ENCODE assay signal across 2 cellular contexts in genomic region chr7:133213772-133214171, GRCh38. TPM values are rescaled to one million over a fixed set of nuclear protein-coding genes. Genes with fewer than 3 reads are reported as not detected.
DNase-seq lines count a peak whose midpoint lies in the region; ATAC-seq, FAIRE-seq and TF ChIP-seq lines count a peak whose summit lies in the region.
"Not testable (repeated sequence)": the region's sequence is repeated elsewhere in the genome, so short reads cannot be mapped to it uniquely, and the experiment has no call there.

No MANE protein-coding gene starts in this region.

- not testable (repeated sequence) for ATAC-seq in K562

- H3K27me3 ChIP-seq in K562 (ENCODE audit: control insufficient read depth in 2 of 2, insufficient read depth in 2 of 2, low read length in 2 of 2), result peaks cover 10 to 16% of the 10 kb centered on the region in 2 experiments

- H3K79me2 ChIP-seq in K562 (ENCODE audit: control insufficient read depth, insufficient read depth, low read length), result not testable (repeated sequence)

- FAIRE-seq in K562 (lab: Jason Lieb, UNC), result not testable (repeated sequence)

- H3K9ac ChIP-seq in K562 (ENCODE audit: insufficient read depth in 1 of 2, low read depth in 2 of 2, low read length in 2 of 2), result not testable (repeated sequence)

- not testable (repeated sequence) for H3K9me1 ChIP-seq in K562 (ENCODE audit: control insufficient read depth, insufficient read depth, low read length)

- POLR2A ChIA-PET in HEK293 (lab: Yijun Ruan, JAX); K562 (lab: Yijun Ruan, JAX): not testable (repeated sequence)

- not testable (repeated sequence) for H3K36me3 ChIP-seq in HEK293 (ENCODE audit: control insufficient read depth in 2 of 2, insufficient read depth in 1 of 2, low read length in 2 of 2); K562 (ENCODE audit: control insufficient read depth, insufficient read depth, low read length)

- not testable (repeated sequence) for TF ChIP-seq EP300 in K562 (IDR thresholded peaks at IDR 0.05; ENCODE audit: low read length)

- TF ChIP-seq POLR2A in K562 (conservative IDR thresholded peaks at IDR 0.05), result not testable (repeated sequence)

- WGBS in K562 (ENCODE audit: insufficient coverage, low coverage, missing lambda C conversion rate), result 14% methylated on average over 3 of the region's 3 CpGs

- not testable (repeated sequence) for H3K4me1 ChIP-seq in HEK293 (ENCODE audit: control insufficient read depth, insufficient read depth, low read length); K562 (replicated peaks in 1 of 2; ENCODE audit: control insufficient read depth in 2 of 2, insufficient read depth in 2 of 2, low read length in 2 of 2)

- intact Hi-C loops in K562 (cut with micrococcal nuclease), result not testable (repeated sequence)

- not testable (repeated sequence) for TF ChIP-seq CTCF in HEK293 (tag by site-specific recombination; IDR thresholded peaks at IDR 0.05); K562 (IDR thresholded peaks at IDR 0.05 in 2 of 3, conservative IDR thresholded peaks at IDR 0.05 in 1 of 3; ENCODE audit: insufficient read depth in 2 of 3, low read depth in 1 of 3, low read length in 3 of 3)

- H4K20me1 ChIP-seq in K562 (replicated peaks; ENCODE audit: control insufficient read depth, insufficient read depth, low read length), result not testable (repeated sequence)

- CTCF ChIA-PET in HEK293 (lab: Yijun Ruan, JAX); K562 (lab: Yijun Ruan, JAX; ENCODE audit: low intra/inter-chr PET ratio): not testable (repeated sequence)

- H3K4me2 ChIP-seq in K562 (ENCODE audit: insufficient read depth, low read length), result not testable (repeated sequence)

- not testable (repeated sequence) for DNase-seq in K562 (ENCODE audit: extremely low read depth in 1 of 4, low spot score in 3 of 4)

- not testable (repeated sequence) for TF ChIP-seq RAD21 in K562 (CRISPR knock-in tag; conservative IDR thresholded peaks at IDR 0.05 in 1 of 2, IDR thresholded peaks at IDR 0.05 in 1 of 2)

- not testable (repeated sequence) for H3K9me3 ChIP-seq in HEK293 (ENCODE audit: control insufficient read depth, insufficient read depth, low read depth, low read length); K562 (replicated peaks; ENCODE audit: control insufficient read depth, insufficient read depth, low read depth, low read length)

- BruUV-seq in K562 (replicated peaks; lab: Mats Ljungman, UMichigan), result not testable (repeated sequence)

- not testable (repeated sequence) for H2AFZ ChIP-seq in K562 (ENCODE audit: low read depth, low read length)

- in situ Hi-C loops in K562 (cut with MboI), result not testable (repeated sequence)

- not testable (repeated sequence) for H3K27ac ChIP-seq in HEK293 (ENCODE audit: extremely low read depth, low read depth, low read length); K562 (ENCODE audit: extremely low read depth, low read depth, low read length)

- H3K4me3 ChIP-seq in HEK293 (ENCODE audit: low read depth, low read length); K562: not testable (repeated sequence)

TF ChIP-seq in HEK293, 187 proteins besides CTCF, POLR2A, EP300 and RAD21:
- TF ChIP-seq ZNF280D (tag by site-specific recombination; IDR thresholded peaks at IDR 0.05) (peak; percentile 74; the same call in 1 of the 2 replicates), ZNF146 (tag by site-specific recombination; IDR thresholded peaks at IDR 0.05) (peak; percentile 79)

TF ChIP-seq in K562, 482 proteins besides CTCF, POLR2A, EP300 and RAD21:
- peak; percentile 47 for TF ChIP-seq ZNF146 (CRISPR knock-in tag; IDR thresholded peaks at IDR 0.05; ENCODE audit: unreplicated experiment)

RNA-seq across cellular contexts. Expression of gene EXOC4, which starts 39.1 kb away (rescaled TPM):
- 398 and 596 TPM in 2 replicates for total RNA-seq in K562 (2011; cell fraction: chromatin; rRNA removed; ENCODE audit: low replicate concordance)
- 144 and 188 TPM in 2 replicates for total RNA-seq in K562 (2011; cell fraction: nucleolus; rRNA removed)
- 271 and 334 TPM in 2 replicates for total RNA-seq in K562 (2011; cell fraction: nucleoplasm; rRNA removed)
- 41.2 and 50.4 TPM in 2 replicates for total RNA-seq in K562 (2014; rRNA removed)
- 60.3 and 68.3 TPM in 2 replicates for total RNA-seq in K562 (2014; rRNA removed; fragmentation: Illumina TruSeq; extraction: Trizol)
- 53.4 and 60.6 TPM in 2 replicates for total RNA-seq in K562 (2015; rRNA removed; fragmentation: Illumina TruSeq; extraction: Trizol)
- total RNA-seq in K562 (2021), result 54.8 and 59.3 TPM in 2 replicates
- 69.6 and 73.1 TPM in 2 replicates for polyA plus RNA-seq in K562 (2011; rRNA removed)
- 28.2 and 50.6 TPM in 2 replicates for polyA plus RNA-seq in K562 (2011; cell fraction: cytosol; rRNA removed)
- polyA plus RNA-seq in K562 (2011; cell fraction: nucleus; rRNA removed), result 55.8 and 68.8 TPM in 2 replicates
- polyA plus RNA-seq in K562 (2012), result 36.0 and 52.3 TPM in 2 replicates
- 45.2 and 46.6 TPM in 2 replicates for polyA plus RNA-seq in K562 (2014; fragmentation: Illumina TruSeq; extraction: Trizol)
- 10 to 100 TPM; 18.5 to 26.3 TPM for polyA plus RNA-seq in K562 (2014; fragmentation: Nextera tagmentation; extraction: Ambion mirVana)
- 28.7 and 31.0 TPM in 2 replicates for polyA plus RNA-seq in K562 (2014; rRNA removed)
- polyA minus RNA-seq in K562 (2011; rRNA and poly(A)+ RNA removed), result 297 and 410 TPM in 2 replicates
- polyA minus RNA-seq in K562 (2011; cell fraction: cytosol; rRNA and poly(A)+ RNA removed), result 42.7 and 73.7 TPM in 2 replicates
- polyA minus RNA-seq in K562 (2011; cell fraction: nucleus; rRNA and poly(A)+ RNA removed), result 204 and 451 TPM in 2 replicates
